Comparison of ENCODE assay signal across 1 cellular context in genomic region chr16:23597003-23597756, GRCh38.
TF ChIP-seq lines count a peak whose summit lies in the region.

No MANE protein-coding gene starts in this region.

TF ChIP-seq in K562, 482 proteins besides CTCF, POLR2A, EP300 and RAD21 (continued from another document and continues in another):
- TF ChIP-seq CBX3 (IDR thresholded peaks at IDR 0.05; ENCODE audit: borderline replicate concordance in 1 of 2, low read length in 2 of 2) (peak in 1 of 2 experiments; percentile 85; a peak in 1 of 3 replicates), PYGO2 (tag; IDR thresholded peaks at IDR 0.05) (peak; percentile 100), ZNF184 (CRISPR knock-in tag; IDR thresholded peaks at IDR 0.05) (no peak), ZNF695 (CRISPR knock-in tag; IDR thresholded peaks at IDR 0.05) (0 out of 2 replicates have a peak, but pooled peaks have one; percentile 79), STAT6 (CRISPR knock-in tag; IDR thresholded peaks at IDR 0.05) (no peak), TBL1XR1 (IDR thresholded peaks at IDR 0.05; ENCODE audit: low read length in 2 of 2) (no peak), BRF1 (IDR thresholded peaks at IDR 0.05; ENCODE audit: borderline replicate concordance, extremely low read depth, insufficient read length) (no peak), MTA3 (IDR thresholded peaks at IDR 0.05; ENCODE audit: borderline replicate concordance) (peak; percentile 88; the same call in 1 of the 2 replicates), RBM15 (IDR thresholded peaks at IDR 0.05; ENCODE audit: insufficient read depth, low read length) (no peak), ESRRA (IDR thresholded peaks at IDR 0.05; ENCODE audit: borderline replicate concordance, low read depth) (peak; percentile 67), ZNF311 (CRISPR knock-in tag; IDR thresholded peaks at IDR 0.05) (peak; percentile 98), BCL6 (CRISPR knock-in tag; IDR thresholded peaks at IDR 0.05) (peak; percentile 99), RFX5 (IDR thresholded peaks at IDR 0.05; ENCODE audit: low read depth, low read length) (no peak), PURB (CRISPR knock-in tag; IDR thresholded peaks at IDR 0.05; ENCODE audit: low read depth) (no peak), HBP1 (CRISPR knock-in tag; IDR thresholded peaks at IDR 0.05) (peak; percentile 99), TAF15 (IDR thresholded peaks at IDR 0.05; ENCODE audit: low read depth, low read length) (no peak), CREBBP (IDR thresholded peaks at IDR 0.05; ENCODE audit: low read depth, low read length) (no peak), ZBTB33 (CRISPR knock-in tag; IDR thresholded peaks at IDR 0.05) (no peak), CAMTA2 (CRISPR knock-in tag; conservative IDR thresholded peaks at IDR 0.05) (0 out of 2 replicates have a peak, but pooled peaks have one; percentile 59), KDM5B (IDR thresholded peaks at IDR 0.05; ENCODE audit: insufficient replicate concordance, low read depth, low read length) (no peak), HMG20A (CRISPR knock-in tag; conservative IDR thresholded peaks at IDR 0.05) (peak; percentile 90), USF2 (CRISPR knock-in tag; IDR thresholded peaks at IDR 0.05) (no peak), TFAM (CRISPR knock-in tag; conservative IDR thresholded peaks at IDR 0.05) (no peak), BRCA1 (IDR thresholded peaks at IDR 0.05) (no peak), BRCA1 (CRISPR knock-in tag; IDR thresholded peaks at IDR 0.05) (no peak), SUPT5H (IDR thresholded peaks at IDR 0.05) (no peak; the same call in 1 of the 2 replicates), ZNF699 (CRISPR knock-in tag; IDR thresholded peaks at IDR 0.05; ENCODE audit: insufficient replicate concordance) (peak; percentile 81), NEUROD1 (IDR thresholded peaks at IDR 0.05; ENCODE audit: borderline replicate concordance, low read depth, low read length, partially characterized antibody) (peak; percentile 34), CGGBP1 (CRISPR knock-in tag; IDR thresholded peaks at IDR 0.05) (peak; percentile 72; the same call in 1 of the 2 replicates), PRMT5 (CRISPR knock-in tag; IDR thresholded peaks at IDR 0.05) (no peak), SMARCB1 (IDR thresholded peaks at IDR 0.05; ENCODE audit: insufficient read length, low read depth) (no peak), ZNF639 (CRISPR knock-in tag; conservative IDR thresholded peaks at IDR 0.05 in 1 of 2, IDR thresholded peaks at IDR 0.05 in 1 of 2) (peak in 1 of 2 experiments; percentile 100; a peak in 2 of 4 replicates), ZC3H11A (IDR thresholded peaks at IDR 0.05; ENCODE audit: low read depth, low read length) (no peak), FOXJ3 (CRISPR knock-in tag; IDR thresholded peaks at IDR 0.05) (no peak), TCF7L2 (IDR thresholded peaks at IDR 0.05; ENCODE audit: low read depth, low read length) (no peak), ZNF3 (CRISPR knock-in tag; IDR thresholded peaks at IDR 0.05) (no peak), ATF7 (IDR thresholded peaks at IDR 0.05) (peak; percentile 88), E2F3 (CRISPR knock-in tag; IDR thresholded peaks at IDR 0.05) (peak; percentile 98), ZNF174 (CRISPR knock-in tag; IDR thresholded peaks at IDR 0.05) (0 out of 2 replicates have a peak, but pooled peaks have one; percentile 91), SP2 (IDR thresholded peaks at IDR 0.05; ENCODE audit: extremely low read depth, low read depth, low read length, poor library complexity, severe bottlenecking) (no peak), RBFOX2 (IDR thresholded peaks at IDR 0.05; ENCODE audit: low read depth, low read length) (no peak), RB1 (IDR thresholded peaks at IDR 0.05; ENCODE audit: low read depth) (0 out of 2 replicates have a peak, but pooled peaks have one; percentile 41), ELF1 (tag; IDR thresholded peaks at IDR 0.05) (peak; percentile 55; the same call in 1 of the 2 replicates), IFI16 (CRISPR knock-in tag; IDR thresholded peaks at IDR 0.05) (peak; percentile 98), NCOA6 (IDR thresholded peaks at IDR 0.05) (no peak), MYBL2 (IDR thresholded peaks at IDR 0.05; ENCODE audit: low read depth) (no peak), MYBL2 (CRISPR knock-in tag; IDR thresholded peaks at IDR 0.05; ENCODE audit: borderline replicate concordance) (no peak), MCM3 (IDR thresholded peaks at IDR 0.05) (no peak), ZBTB7A (IDR thresholded peaks at IDR 0.05; ENCODE audit: borderline replicate concordance, control insufficient read depth, low read depth, low read length) (peak; percentile 45; the same call in 1 of the 2 replicates), NR0B1 (IDR thresholded peaks at IDR 0.05; ENCODE audit: partially characterized antibody) (no peak), SIN3A (IDR thresholded peaks at IDR 0.05; ENCODE audit: borderline replicate concordance in 2 of 2, control insufficient read depth in 1 of 2, low read depth in 2 of 2, low read length in 2 of 2) (peak in 1 of 2 experiments; percentile 77; a peak in 2 of 4 replicates), XRCC3 (IDR thresholded peaks at IDR 0.05) (no peak), SPI1 (IDR thresholded peaks at IDR 0.05; ENCODE audit: borderline replicate concordance, low read depth, low read length) (no peak), ARID2 (IDR thresholded peaks at IDR 0.05) (peak; percentile 69; the same call in 1 of the 2 replicates), SREBF1 (IDR thresholded peaks at IDR 0.05; ENCODE audit: borderline replicate concordance, low read depth, low read length) (no peak), ZNF124 (CRISPR knock-in tag; IDR thresholded peaks at IDR 0.05) (no peak), RFX7 (CRISPR knock-in tag; IDR thresholded peaks at IDR 0.05) (peak; percentile 93), HSF4 (CRISPR knock-in tag; IDR thresholded peaks at IDR 0.05; ENCODE audit: borderline replicate concordance) (peak; percentile 99), KLF10 (CRISPR knock-in tag; IDR thresholded peaks at IDR 0.05) (peak; percentile 80; the same call in 1 of the 2 replicates)
- TF ChIP-seq, protein P1, sequence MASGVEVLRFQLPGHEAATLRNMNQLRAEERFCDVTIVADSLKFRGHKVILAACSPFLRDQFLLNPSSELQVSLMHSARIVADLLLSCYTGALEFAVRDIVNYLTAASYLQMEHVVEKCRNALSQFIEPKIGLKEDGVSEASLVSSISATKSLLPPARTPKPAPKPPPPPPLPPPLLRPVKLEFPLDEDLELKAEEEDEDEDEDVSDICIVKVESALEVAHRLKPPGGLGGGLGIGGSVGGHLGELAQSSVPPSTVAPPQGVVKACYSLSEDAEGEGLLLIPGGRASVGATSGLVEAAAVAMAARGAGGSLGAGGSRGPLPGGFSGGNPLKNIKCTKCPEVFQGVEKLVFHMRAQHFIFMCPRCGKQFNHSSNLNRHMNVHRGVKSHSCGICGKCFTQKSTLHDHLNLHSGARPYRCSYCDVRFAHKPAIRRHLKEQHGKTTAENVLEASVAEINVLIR (CRISPR knock-in tag; IDR thresholded peaks at IDR 0.05): peak; percentile 90
- TF ChIP-seq, protein P2, sequence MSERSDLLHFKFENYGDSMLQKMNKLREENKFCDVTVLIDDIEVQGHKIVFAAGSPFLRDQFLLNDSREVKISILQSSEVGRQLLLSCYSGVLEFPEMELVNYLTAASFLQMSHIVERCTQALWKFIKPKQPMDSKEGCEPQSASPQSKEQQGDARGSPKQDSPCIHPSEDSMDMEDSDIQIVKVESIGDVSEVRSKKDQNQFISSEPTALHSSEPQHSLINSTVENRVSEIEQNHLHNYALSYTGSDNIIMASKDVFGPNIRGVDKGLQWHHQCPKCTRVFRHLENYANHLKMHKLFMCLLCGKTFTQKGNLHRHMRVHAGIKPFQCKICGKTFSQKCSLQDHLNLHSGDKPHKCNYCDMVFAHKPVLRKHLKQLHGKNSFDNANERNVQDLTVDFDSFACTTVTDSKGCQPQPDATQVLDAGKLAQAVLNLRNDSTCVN (CRISPR knock-in tag; IDR thresholded peaks at IDR 0.05): peak; percentile 99
- TF ChIP-seq, protein P3, sequence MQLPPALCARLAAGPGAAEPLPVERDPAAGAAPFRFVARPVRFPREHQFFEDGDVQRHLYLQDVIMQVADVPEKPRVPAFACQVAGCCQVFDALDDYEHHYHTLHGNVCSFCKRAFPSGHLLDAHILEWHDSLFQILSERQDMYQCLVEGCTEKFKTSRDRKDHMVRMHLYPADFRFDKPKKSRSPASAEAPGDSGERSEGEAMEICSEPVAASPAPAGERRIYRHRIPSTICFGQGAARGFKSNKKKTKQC (CRISPR knock-in tag; IDR thresholded peaks at IDR 0.05): no peak
- TF ChIP-seq, protein P4, sequence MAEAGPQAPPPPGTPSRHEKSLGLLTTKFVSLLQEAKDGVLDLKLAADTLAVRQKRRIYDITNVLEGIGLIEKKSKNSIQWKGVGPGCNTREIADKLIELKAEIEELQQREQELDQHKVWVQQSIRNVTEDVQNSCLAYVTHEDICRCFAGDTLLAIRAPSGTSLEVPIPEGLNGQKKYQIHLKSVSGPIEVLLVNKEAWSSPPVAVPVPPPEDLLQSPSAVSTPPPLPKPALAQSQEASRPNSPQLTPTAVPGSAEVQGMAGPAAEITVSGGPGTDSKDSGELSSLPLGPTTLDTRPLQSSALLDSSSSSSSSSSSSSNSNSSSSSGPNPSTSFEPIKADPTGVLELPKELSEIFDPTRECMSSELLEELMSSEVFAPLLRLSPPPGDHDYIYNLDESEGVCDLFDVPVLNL (CRISPR knock-in tag; IDR thresholded peaks at IDR 0.05; ENCODE audit: low read depth): no peak
